In genomic region chr15:31488437-31489204, GRCh38 we compare ENCODE assay signal across 8 cellular contexts.
DNase-seq lines count a peak whose midpoint lies in the region; ATAC-seq and TF ChIP-seq lines count a peak whose summit lies in the region.

No MANE protein-coding gene starts in this region.

- H3K4me3 Mint-ChIP-seq in CD8-positive, alpha-beta T cell: no peak overlapping the region

- no peak overlapping the region for H3K9ac ChIP-seq in KMS-11

- CTCF ChIA-PET in CD8-positive, alpha-beta T cell (lab: Charles Lee): interaction anchor here (0.7 to 7.5 kb wide), 66 partner anchors 9 to 832 kb away, joined by 3 to 206 read pairs (median 7); partner anchors contain the start of gene KLF13

- no peaks in the 10 kb centered on the region for H3K36me3 ChIP-seq in CD8-positive, alpha-beta T cell (ENCODE audit: insufficient read depth, low read length)
- H3K36me3 ChIP-seq in KMS-11 (ENCODE audit: insufficient read depth) (no peaks in the 10 kb centered on the region), heart left ventricle (no peaks in the 10 kb centered on the region), prostate gland (no peaks in the 10 kb centered on the region)

- POLR2A ChIA-PET in CD8-positive, alpha-beta T cell (lab: Charles Lee): interaction anchor here (0.8 to 4.3 kb wide), 9 partner anchors 15 to 274 kb away, joined by 4 to 29 read pairs (median 5); no protein-coding TSS in a partner anchor

- TF ChIP-seq CTCF in CD8-positive, alpha-beta T cell (IDR thresholded peaks at IDR 0.05): peak; percentile 88
- TF ChIP-seq CTCF in KMS-11 (conservative IDR thresholded peaks at IDR 0.05; ENCODE audit: low read depth, low read length) (peak; percentile 92), heart left ventricle (IDR thresholded peaks at IDR 0.05) (peak; percentile 70 to 99 (median 90)), prostate gland (IDR thresholded peaks at IDR 0.05) (peak; percentile 81 to 94 (median 88))

- peak; percentile 59 for ATAC-seq in CD8-positive, alpha-beta T cell
- ATAC-seq in heart left ventricle (peak; percentile 52 to 81 (median 80)), HG02623 (IDR thresholded peaks at IDR 0.05; ENCODE audit: unreplicated experiment) (no peak)

- peak in 4 of 7 experiments; percentile 29 to 69 (median 38) for DNase-seq in CD8-positive, alpha-beta T cell
- peak; percentile 76 for DNase-seq in GM19238 (ENCODE audit: insufficient read length, low spot score)
- DNase-seq in RPMI7951 (ENCODE audit: low read depth): peak; percentile 88
- peak in 4 of 5 donors; percentile 43 to 62 (median 58) for DNase-seq in heart left ventricle
- DNase-seq in prostate gland (ENCODE audit: low spot score): peak; percentile 44

- no peaks in the 10 kb centered on the region for H3K9me3 ChIP-seq in CD8-positive, alpha-beta T cell (ENCODE audit: low read length)
- H3K9me3 ChIP-seq in heart left ventricle (peaks cover 0 to 29% (median 5%) of the 10 kb centered on the region in 12 donors), prostate gland (no peaks in the 10 kb centered on the region)

- H3K27me3 ChIP-seq in CD8-positive, alpha-beta T cell (ENCODE audit: insufficient read depth, low read length): no peaks in the 10 kb centered on the region
- no peaks in the 10 kb centered on the region for H3K27me3 ChIP-seq in KMS-11 (ENCODE audit: insufficient read depth, low read depth)
- H3K27me3 ChIP-seq in heart left ventricle: peaks cover 0 to 10% (median 0%) of the 10 kb centered on the region in 9 donors
- no peaks in the 10 kb centered on the region for H3K27me3 ChIP-seq in prostate gland (replicated peaks; ENCODE audit: insufficient read depth)

- H3K27ac ChIP-seq in CD8-positive, alpha-beta T cell (ENCODE audit: low read depth, low read length): no peak overlapping the region
- H3K27ac ChIP-seq in KMS-11: no peak overlapping the region
- peak overlapping the region; percentile 48 for H3K27ac ChIP-seq in angular gyrus (ENCODE audit: low read depth, low read length)
- H3K27ac ChIP-seq in heart left ventricle: peak overlapping the region in 4 of 12 donors; percentile 33 to 51 (median 41)
- no peak overlapping the region for H3K27ac ChIP-seq in prostate gland

- 26 to 37% (median 30%) methylated on average over 7 of the region's 7 CpGs for WGBS in heart left ventricle, 4 donors
- 20% methylated on average over 7 of the region's 7 CpGs for WGBS in prostate gland

- H3K36me3 Mint-ChIP-seq in CD8-positive, alpha-beta T cell: peaks cover 2% of the 10 kb centered on the region

- H3K4me1 ChIP-seq in CD8-positive, alpha-beta T cell (ENCODE audit: insufficient read depth, low read length): peaks cover 30% of the 10 kb centered on the region
- H3K4me1 ChIP-seq in KMS-11 (ENCODE audit: low read depth, poor library complexity, severe bottlenecking) (peaks cover 34% of the 10 kb centered on the region), heart left ventricle (peaks cover 0 to 26% (median 17%) of the 10 kb centered on the region in 12 donors), prostate gland (replicated peaks) (peaks cover 8% of the 10 kb centered on the region)

- intact Hi-C loops in CD8-positive, alpha-beta T cell (cut with DNase I, micrococcal nuclease): loop anchor here (1.0 to 10.0 kb wide), 17 partner anchors 49 to 496 kb away; partner anchors contain the start of genes MTMR10 (in 2 of the 2) and KLF13 (in 1 of the 2)
- intact Hi-C loops in heart left ventricle (cut with DNase I) (loop anchor here (1.0 to 10.0 kb wide), 23 partner anchors 46 to 824 kb away; partner anchors contain the start of genes KLF13 (in 4 of the 10), MTMR10 (in 1 of the 10) and OTUD7A (in 1 of the 10)), prostate gland (cut with DNase I) (loop anchor here (5.0 to 10.0 kb wide), 4 partner anchors 46 to 286 kb away; no protein-coding TSS in a partner anchor)

- no peaks in the 10 kb centered on the region for H3K79me2 ChIP-seq in KMS-11 (ENCODE audit: insufficient read depth, low read depth)

- no peak overlapping the region for H3K27ac Mint-ChIP-seq in CD8-positive, alpha-beta T cell

- peak overlapping the region; percentile 45; the same call in 1 of the 2 replicates for H3K4me2 ChIP-seq in KMS-11

- peaks cover 39% of the 10 kb centered on the region for H3K4me1 Mint-ChIP-seq in CD8-positive, alpha-beta T cell (ENCODE audit: low read depth)

- TF ChIP-seq POLR2A in heart left ventricle (IDR thresholded peaks at IDR 0.05) (no peak), prostate gland (IDR thresholded peaks at IDR 0.05) (no peak)

- no peak overlapping the region for H3K4me3 ChIP-seq in CD8-positive, alpha-beta T cell (ENCODE audit: low read depth, low read length)
- H3K4me3 ChIP-seq in KMS-11 (IDR thresholded peaks at IDR 0.05; ENCODE audit: insufficient read depth, low read depth, low read length) (no peak overlapping the region), heart left ventricle (no peak overlapping the region), prostate gland (no peak overlapping the region)

- H2AFZ ChIP-seq in KMS-11 (ENCODE audit: low read depth): peak overlapping the region; percentile 58; the same call in 1 of the 2 replicates

- H3K9me3 Mint-ChIP-seq in CD8-positive, alpha-beta T cell: no peaks in the 10 kb centered on the region

- H4K20me1 ChIP-seq in KMS-11 (ENCODE audit: insufficient read depth): no peaks in the 10 kb centered on the region

- no peaks in the 10 kb centered on the region for H3K27me3 Mint-ChIP-seq in CD8-positive, alpha-beta T cell (ENCODE audit: low read depth)

Comparison
In these comparisons a context has a peak if more than half of its experiments do, and no peak if none do; other contexts are left out.
1. DNase-seq: peak in every context shown above with its lines; median percentile 88 in RPMI7951; 76 in GM19238; 58 in heart left ventricle; 44 in prostate gland; 38 in CD8-positive, alpha-beta T cell.